1 cellular context compared by ENCODE assay signal in genomic region chr1:11960710-11961109, GRCh38.
A peak's percentile ranks its signal among the peaks of the same experiment; 100 is the strongest.
TF ChIP-seq lines count a peak whose summit lies in the region.

No MANE protein-coding gene starts in this region.

TF ChIP-seq in HepG2, 621 proteins besides CTCF, POLR2A, EP300 and RAD21:
- TF ChIP-seq TERF1 (CRISPR knock-in tag; IDR thresholded peaks at IDR 0.05) (no peak), HNRNPL (IDR thresholded peaks at IDR 0.05; ENCODE audit: low read depth, low read length) (0 out of 2 replicates have a peak, but pooled peaks have one; percentile 35), STAT6 (CRISPR knock-in tag; IDR thresholded peaks at IDR 0.05; ENCODE audit: borderline replicate concordance) (no peak), PBX2 (CRISPR knock-in tag; IDR thresholded peaks at IDR 0.05) (no peak), EHMT2 (IDR thresholded peaks at IDR 0.05; ENCODE audit: borderline replicate concordance, low read depth, low read length) (no peak), SP2 (CRISPR knock-in tag; IDR thresholded peaks at IDR 0.05) (no peak), KDM4B (CRISPR knock-in tag; IDR thresholded peaks at IDR 0.05) (no peak), ZNF768 (CRISPR knock-in tag; IDR thresholded peaks at IDR 0.05) (peak; percentile 94), PPARG (CRISPR knock-in tag; conservative IDR thresholded peaks at IDR 0.05) (no peak), ZMYM3 (CRISPR knock-in tag; IDR thresholded peaks at IDR 0.05) (0 out of 2 replicates have a peak, but pooled peaks have one; percentile 13), ZNF788 (CRISPR knock-in tag; IDR thresholded peaks at IDR 0.05; ENCODE audit: borderline replicate concordance) (no peak), EED (CRISPR knock-in tag; IDR thresholded peaks at IDR 0.05) (no peak), RFXAP (CRISPR knock-in tag; IDR thresholded peaks at IDR 0.05; ENCODE audit: borderline replicate concordance) (no peak), ZNF326 (CRISPR knock-in tag; IDR thresholded peaks at IDR 0.05; ENCODE audit: borderline replicate concordance) (no peak), FOXA1 (IDR thresholded peaks at IDR 0.05) (no peak), FOXA1 (CRISPR knock-in tag; IDR thresholded peaks at IDR 0.05) (no peak)
TF ChIP-seq in HepG2: peak in this region for 3.
